Comparison of ENCODE assay signal across 9 cellular contexts in genomic region chr2:157413342-157414035, GRCh38. TPM values are rescaled to one million over a fixed set of nuclear protein-coding genes. Genes with fewer than 3 reads are reported as not detected.
DNase-seq lines count a peak whose midpoint lies in the region; ATAC-seq and TF ChIP-seq lines count a peak whose summit lies in the region.
"Had no signal": no experiment of that assay in that cellular context is flagged by ENCODE, and none has a peak within 500 bp of the region (broad histone marks: within the 10 kb centered on the region; RNA-seq: fewer than 3 reads in every experiment).

No MANE protein-coding gene starts in this region.

- DNase-seq in CD14-positive monocyte (ENCODE audit: low spot score), result no peak
- DNase-seq in activated naive CD8-positive, alpha-beta T cell treated with anti-CD3 and anti-CD28 coated beads, Interleukin-2, amount 10 ng/mL, durations not matched to agents 7 days and 5 days, result no peak
- no peak for DNase-seq in body of pancreas
- DNase-seq in globus pallidus (ENCODE audit: low spot score), result no peak
- no peak for DNase-seq in SW480 (ENCODE audit: low spot score)
- DNase-seq: DND-41 had no signal

- no peaks in the 10 kb centered on the region for H3K27me3 ChIP-seq in body of pancreas

- POLR2A ChIA-PET in activated naive CD8-positive, alpha-beta T cell treated with anti-CD3 and anti-CD28 coated beads, Interleukin-2, amount 10 ng/mL, durations not matched to agents 7 days and 5 days (lab: Charles Lee), result interaction anchor here (0.6 to 5.6 kb wide), 7 partner anchors 9 to 86 kb away, joined by 3 to 173 read pairs (median 5); partner anchors contain the start of gene CYTIP

- peaks cover 0 to 5% (median 0%) of the 10 kb centered on the region in 7 donors for H3K9me3 Mint-ChIP-seq in CD14-positive monocyte
- no peaks in the 10 kb centered on the region for H3K9me3 Mint-ChIP-seq in activated naive CD8-positive, alpha-beta T cell treated with anti-CD3 and anti-CD28 coated beads, Interleukin-2, amount 10 ng/mL, durations not matched to agents 7 days and 5 days

- H3K9me3 ChIP-seq in body of pancreas, result no peaks in the 10 kb centered on the region

- TF ChIP-seq CTCF in CD14-positive monocyte (IDR thresholded peaks at IDR 0.05) (no peak), body of pancreas (IDR thresholded peaks at IDR 0.05) (no peak)

- TF ChIP-seq POLR2A in body of pancreas (IDR thresholded peaks at IDR 0.05), result no peak

- peaks cover 67% of the 10 kb centered on the region for H3K4me1 Mint-ChIP-seq in CD14-positive monocyte
- H3K4me1 Mint-ChIP-seq in activated naive CD8-positive, alpha-beta T cell treated with anti-CD3 and anti-CD28 coated beads, Interleukin-2, amount 10 ng/mL, durations not matched to agents 7 days and 5 days, result peaks cover 72% of the 10 kb centered on the region

- no peaks in the 10 kb centered on the region for H3K36me3 ChIP-seq in body of pancreas (replicated peaks in 1 of 2; ENCODE audit: insufficient read depth in 1 of 2, low read depth in 2 of 2)

- ATAC-seq in GM19452 (IDR thresholded peaks at IDR 0.05; ENCODE audit: unreplicated experiment), result peak; percentile 88
- ATAC-seq in HG03432 (IDR thresholded peaks at IDR 0.05; ENCODE audit: unreplicated experiment), result peak; percentile 92
- ATAC-seq in activated naive CD8-positive, alpha-beta T cell treated with anti-CD3 and anti-CD28 coated beads, Interleukin-2, amount 10 ng/mL, durations not matched to agents 7 days and 5 days (ENCODE audit: low read depth), result peak; percentile 79
- no peak for ATAC-seq in body of pancreas
- ATAC-seq in SK-N-SH treated with all-trans-retinoic acid at 6 μM for 48 hours, result no peak

- H3K27ac ChIP-seq in body of pancreas, result no peak overlapping the region

- H3K27me3 Mint-ChIP-seq in CD14-positive monocyte (ENCODE audit: low read depth in 3 of 3), result peaks cover 0 to 2% (median 0%) of the 10 kb centered on the region in 3 donors
- H3K27me3 Mint-ChIP-seq in activated naive CD8-positive, alpha-beta T cell treated with anti-CD3 and anti-CD28 coated beads, Interleukin-2, amount 10 ng/mL, durations not matched to agents 7 days and 5 days, result no peaks in the 10 kb centered on the region

- H3K36me3 Mint-ChIP-seq in CD14-positive monocyte, result peaks cover 64 to 66% of the 10 kb centered on the region in 2 donors
- H3K36me3 Mint-ChIP-seq in activated naive CD8-positive, alpha-beta T cell treated with anti-CD3 and anti-CD28 coated beads, Interleukin-2, amount 10 ng/mL, durations not matched to agents 7 days and 5 days, result peaks cover 66% of the 10 kb centered on the region

- no peak overlapping the region for H3K4me3 ChIP-seq in body of pancreas

- H3K4me3 Mint-ChIP-seq in CD14-positive monocyte, result peak overlapping the region in 1 of 2 donors; percentile 39
- H3K4me3 Mint-ChIP-seq in activated naive CD8-positive, alpha-beta T cell treated with anti-CD3 and anti-CD28 coated beads, Interleukin-2, amount 10 ng/mL, durations not matched to agents 7 days and 5 days, result peak overlapping the region; percentile 86

- whole genome bisulfite sequencing in body of pancreas, 2 donors, result 64 to 82% methylated on average over 4 of the region's 4 CpGs

- H3K27ac Mint-ChIP-seq in CD14-positive monocyte, result peak overlapping the region in 6 of 7 donors; percentile 8 to 92 (median 22)
- H3K27ac Mint-ChIP-seq in activated naive CD8-positive, alpha-beta T cell treated with anti-CD3 and anti-CD28 coated beads, Interleukin-2, amount 10 ng/mL, durations not matched to agents 7 days and 5 days, result peak overlapping the region; percentile 98

- intact Hi-C loops in CD14-positive monocyte (cut with micrococcal nuclease), result loop anchor here in 1 of 2 donors (10.0 kb wide), 1 partner anchor 51 kb away; no protein-coding TSS in a partner anchor
- intact Hi-C loops in body of pancreas (cut with DNase I), result no loop called here

- H3K4me1 ChIP-seq in body of pancreas, result no peaks in the 10 kb centered on the region

TF ChIP-seq in SK-N-SH treated with all-trans-retinoic acid at 6 μM for 48 hours, 23 proteins besides CTCF, POLR2A, EP300 and RAD21:
- TF ChIP-seq ZNF70 (CRISPR knock-in tag; IDR thresholded peaks at IDR 0.05) (no peak), TOX (CRISPR knock-in tag; IDR thresholded peaks at IDR 0.05; ENCODE audit: borderline replicate concordance) (no peak), ZC3H10 (CRISPR knock-in tag; IDR thresholded peaks at IDR 0.05) (no peak), TCF4 (CRISPR knock-in tag; IDR thresholded peaks at IDR 0.05; ENCODE audit: borderline replicate concordance) (no peak), ARNTL (CRISPR knock-in tag; IDR thresholded peaks at IDR 0.05; ENCODE audit: borderline replicate concordance, low read depth) (no peak), CSRNP3 (CRISPR knock-in tag; IDR thresholded peaks at IDR 0.05) (no peak), OSR1 (CRISPR knock-in tag; IDR thresholded peaks at IDR 0.05) (no peak), BACH2 (CRISPR knock-in tag; IDR thresholded peaks at IDR 0.05; ENCODE audit: borderline replicate concordance) (no peak), PPARA (CRISPR knock-in tag; IDR thresholded peaks at IDR 0.05; ENCODE audit: borderline replicate concordance) (no peak), SNAI2 (CRISPR knock-in tag; IDR thresholded peaks at IDR 0.05) (no peak)

RNA-seq across cellular contexts. Expression of gene CYTIP, which starts 30.4 kb away (rescaled TPM):
- 10 to 100 TPM; 61.9 to 83.5 TPM for polyA plus RNA-seq in CD14-positive monocyte
- 100 to 1,000 TPM; 233 to 238 TPM for total RNA-seq in activated naive CD8-positive, alpha-beta T cell treated with anti-CD3 and anti-CD28 coated beads, Interleukin-2, amount 10 ng/mL, durations not matched to agents 7 days and 5 days
- total RNA-seq in body of pancreas, result 10 to 100 TPM in 1 of 2 donors, 1 to 10 TPM in 1; 5.6 to 10.6 TPM

Comparison
In these comparisons a context has a peak if more than half of its experiments do, and no peak if none do; other contexts are left out.
1. ATAC-seq: peak in GM19452 (single experiment), HG03432 (single experiment) and activated naive CD8-positive, alpha-beta T cell treated with anti-CD3 and anti-CD28 coated beads, Interleukin-2, amount 10 ng/mL, durations not matched to agents 7 days and 5 days (single experiment); none in body of pancreas (single experiment) and SK-N-SH treated with all-trans-retinoic acid at 6 μM for 48 hours (single experiment).
2. RNA of gene CYTIP, which starts 30.4 kb away (total RNA-seq): 233 to 238 TPM in activated naive CD8-positive, alpha-beta T cell treated with anti-CD3 and anti-CD28 coated beads, Interleukin-2, amount 10 ng/mL, durations not matched to agents 7 days and 5 days; 5.6 to 10.6 TPM in body of pancreas; every median in the first group is over 10 times any median in the second.